ENCODE assay signal across 8 cellular contexts in genomic region chr11:47348859-47349258, GRCh38. TPM values are rescaled to one million over a fixed set of nuclear protein-coding genes. Genes with fewer than 3 reads are reported as not detected.
A peak's percentile ranks its signal among the peaks of the same experiment; 100 is the strongest.
DNase-seq lines count a peak whose midpoint lies in the region; ATAC-seq, FAIRE-seq and TF ChIP-seq lines count a peak whose summit lies in the region.

No MANE protein-coding gene starts in this region.

- no peak for TF ChIP-seq EP300 in GM12878 (IDR thresholded peaks at IDR 0.05; ENCODE audit: borderline replicate concordance in 1 of 2, control insufficient read depth in 1 of 2, low read depth in 2 of 2, low read length in 2 of 2)

- RAD21 ChIA-PET in GM12878 (lab: Charles Lee; ENCODE audit: unreplicated experiment): no interaction called here

- H3K9me3 ChIP-seq in breast epithelium (no peaks in the 10 kb centered on the region), GM12878 (replicated peaks; ENCODE audit: control insufficient read depth, insufficient read depth, low read length) (no peaks in the 10 kb centered on the region)

- CTCF ChIA-PET in MCF 10A (lab: Yijun Ruan, JAX) (interaction anchor here (0.8 kb wide), 1 partner anchor 45 kb away, joined by 3 read pairs; no protein-coding TSS in a partner anchor), GM12878 (lab: Yijun Ruan, JAX) (interaction anchor here (0.6 to 1.5 kb wide), 4 partner anchors 28 to 171 kb away, joined by 3 read pairs; no protein-coding TSS in a partner anchor)

- H3K4me2 ChIP-seq in GM12878 (ENCODE audit: control insufficient read depth, insufficient read depth): no peak overlapping the region

- DNase-seq in MCF 10A (ENCODE audit: unreplicated experiment) (peak; percentile 47), breast epithelium (ENCODE audit: low spot score in 2 of 2) (no peak), NCI-H1694 treated with DMSO at 0.1 percent for 48 hours (lab: John Stamatoyannopoulos, UW) (peak; percentile 23), GM12878 (ENCODE audit: low read depth, low spot score) (no peak), retinal pigment epithelial cell (ENCODE audit: low read depth) (no peak), iPS-NIHi11 (ENCODE audit: low spot score) (no peak), occipital lobe (lab: John Stamatoyannopoulos, UW) (no peak)
- DNase-seq in natural killer cell treated with Interleukin-12 subunit alpha and Interleukin-12 subunit beta and Interleukin-15 and Interleukin-18, amount 100 ng/mL, for 72 hours (ENCODE audit: low spot score): no peak

- no peaks in the 10 kb centered on the region for H3K4me1 Mint-ChIP-seq in MCF 10A (ENCODE audit: insufficient read depth, unreplicated experiment)
- no peaks in the 10 kb centered on the region for H3K4me1 Mint-ChIP-seq in natural killer cell treated with Interleukin-12 subunit alpha and Interleukin-12 subunit beta and Interleukin-15 and Interleukin-18, amount 100 ng/mL, for 72 hours (ENCODE audit: low read depth in 2 of 2)

- H3K4me3 ChIP-seq in breast epithelium: no peak overlapping the region
- no peak overlapping the region for H3K4me3 ChIP-seq in GM12878
- H3K4me3 ChIP-seq in retinal pigment epithelial cell (ENCODE audit: low read length): no peak overlapping the region

- H3K9ac ChIP-seq in GM12878 (ENCODE audit: control insufficient read depth, insufficient read depth, low read length): no peak overlapping the region

- no peaks in the 10 kb centered on the region for H3K79me2 ChIP-seq in GM12878 (ENCODE audit: control insufficient read depth, insufficient read depth, low read length)

- peak; percentile 55 for TF ChIP-seq RAD21 in GM12878 (IDR thresholded peaks at IDR 0.05; ENCODE audit: insufficient read depth, low read depth, low read length)

- TF ChIP-seq CTCF in MCF 10A (IDR thresholded peaks at IDR 0.05; ENCODE audit: unreplicated experiment): peak; percentile 9
- no peak for TF ChIP-seq CTCF in breast epithelium (IDR thresholded peaks at IDR 0.05)
- TF ChIP-seq CTCF in GM12878 (IDR thresholded peaks at IDR 0.05 in 2 of 3, conservative IDR thresholded peaks at IDR 0.05 in 1 of 3; ENCODE audit: control insufficient read depth in 2 of 3, extremely low read depth in 1 of 3, insufficient read depth in 1 of 3, low read depth in 3 of 3, low read length in 3 of 3): peak; percentile 25 to 36 (median 30); a peak in 3 of 6 replicates
- TF ChIP-seq CTCF in retinal pigment epithelial cell (conservative IDR thresholded peaks at IDR 0.05; ENCODE audit: low read depth, low read length): peak; percentile 36

- no peaks in the 10 kb centered on the region for H3K4me1 ChIP-seq in breast epithelium
- no peaks in the 10 kb centered on the region for H3K4me1 ChIP-seq in GM12878 (ENCODE audit: control insufficient read depth, insufficient read depth, low read length)

- POLR2A ChIA-PET in MCF 10A (lab: Yijun Ruan, JAX): no interaction called here
- POLR2A ChIA-PET in GM12878 (lab: Charles Lee): no interaction called here

- WGBS in GM12878 (ENCODE audit: insufficient coverage, insufficient replicate concordance, low lambda C conversion rate, missing lambda C conversion rate): 49% methylated on average over 7 of the region's 8 CpGs

- H2AFZ ChIP-seq in GM12878 (ENCODE audit: control insufficient read depth, low read depth, low read length): no peak overlapping the region

- no peaks in the 10 kb centered on the region for H4K20me1 ChIP-seq in GM12878 (ENCODE audit: control insufficient read depth, insufficient read depth)

- no peak overlapping the region for H3K4me3 Mint-ChIP-seq in MCF 10A (ENCODE audit: unreplicated experiment)
- H3K4me3 Mint-ChIP-seq in natural killer cell treated with Interleukin-12 subunit alpha and Interleukin-12 subunit beta and Interleukin-15 and Interleukin-18, amount 100 ng/mL, for 72 hours: no peak overlapping the region

- H3K36me3 ChIP-seq in breast epithelium: no peaks in the 10 kb centered on the region
- H3K36me3 ChIP-seq in GM12878 (ENCODE audit: control insufficient read depth in 2 of 2, insufficient read depth in 2 of 2, low read length in 1 of 2): no peaks in the 10 kb centered on the region

- no TSS peak for BruUV-seq in MCF 10A (replicated peaks; lab: Mats Ljungman, UMichigan)
- no TSS peak for BruUV-seq in GM12878 (replicated peaks; lab: Mats Ljungman, UMichigan)

- no peak overlapping the region for H3K27ac Mint-ChIP-seq in MCF 10A (ENCODE audit: low read depth, unreplicated experiment)
- no peak overlapping the region for H3K27ac Mint-ChIP-seq in natural killer cell treated with Interleukin-12 subunit alpha and Interleukin-12 subunit beta and Interleukin-15 and Interleukin-18, amount 100 ng/mL, for 72 hours

- intact Hi-C loops in MCF 10A (cut with micrococcal nuclease) (loop anchor here (2.0 kb wide), 1 partner anchor 90 kb away; no protein-coding TSS in a partner anchor), breast epithelium (cut with DNase I; ENCODE audit: low total_unique reads) (no loop called here), GM12878 (cut with micrococcal nuclease; ENCODE audit: unreplicated experiment) (loop anchor here (5.0 kb wide), 1 partner anchor 172 kb away; the partner anchor contains the start of gene ARFGAP2)

- FAIRE-seq in GM12878 (lab: Jason Lieb, UNC): no peak

- no peaks in the 10 kb centered on the region for H3K27me3 Mint-ChIP-seq in MCF 10A (ENCODE audit: insufficient read depth, unreplicated experiment)
- H3K27me3 Mint-ChIP-seq in natural killer cell treated with Interleukin-12 subunit alpha and Interleukin-12 subunit beta and Interleukin-15 and Interleukin-18, amount 100 ng/mL, for 72 hours: no peaks in the 10 kb centered on the region

- H3K9me3 Mint-ChIP-seq in MCF 10A (ENCODE audit: unreplicated experiment): no peaks in the 10 kb centered on the region
- H3K9me3 Mint-ChIP-seq in natural killer cell treated with Interleukin-12 subunit alpha and Interleukin-12 subunit beta and Interleukin-15 and Interleukin-18, amount 100 ng/mL, for 72 hours: no peaks in the 10 kb centered on the region

- SMC1A ChIA-PET in GM12878 (lab: Charles Lee; ENCODE audit: uncharacterized antibody, unreplicated experiment): interaction anchor here (0.5 to 1.0 kb wide), 2 partner anchors 19 to 64 kb away, joined by 3 read pairs; no protein-coding TSS in a partner anchor

- no peaks in the 10 kb centered on the region for H3K36me3 Mint-ChIP-seq in MCF 10A (ENCODE audit: insufficient read depth, unreplicated experiment)
- no peaks in the 10 kb centered on the region for H3K36me3 Mint-ChIP-seq in natural killer cell treated with Interleukin-12 subunit alpha and Interleukin-12 subunit beta and Interleukin-15 and Interleukin-18, amount 100 ng/mL, for 72 hours

- in situ Hi-C loops in GM12878 (cut with MboI): no loop called here

- TF ChIP-seq POLR2A in breast epithelium (IDR thresholded peaks at IDR 0.05): no peak
- TF ChIP-seq POLR2A in GM12878 (IDR thresholded peaks at IDR 0.05; ENCODE audit: low read depth, low read length): no peak

- H3K27ac ChIP-seq in breast epithelium (no peak overlapping the region), GM12878 (ENCODE audit: control insufficient read depth, insufficient read depth) (no peak overlapping the region)

- H3K27me3 ChIP-seq in breast epithelium (no peaks in the 10 kb centered on the region), GM12878 (replicated peaks in 1 of 2; ENCODE audit: control insufficient read depth in 2 of 2, insufficient read depth in 2 of 2, low read length in 1 of 2) (no peaks in the 10 kb centered on the region; a peak in 1 of 4 replicates)

- peak; percentile 66 for ATAC-seq in GM12878
- no peak for ATAC-seq in natural killer cell treated with Interleukin-12 subunit alpha and Interleukin-12 subunit beta and Interleukin-15 and Interleukin-18, amount 100 ng/mL, for 72 hours

RNA-seq across cellular contexts. Expression of gene MYBPC3, which starts 3.6 kb away (rescaled TPM):
- total RNA-seq in MCF 10A (2022): not detected in 2 replicates
- under 1 TPM in 2 of 3 donors, not detected in 1; under 0.01 TPM for total RNA-seq in breast epithelium
- total RNA-seq in GM12878 (2013; cell fraction: nucleolus; rRNA removed): not detected in 2 replicates
- total RNA-seq in GM12878 (2014; rRNA removed): 0.05 TPM in 1 of 2 replicates, not detected in the other
- total RNA-seq in GM12878 (2014; rRNA removed; fragmentation: Illumina TruSeq; extraction: Trizol): not detected in 2 replicates
- not detected in 2 replicates for total RNA-seq in GM12878 (2021)
- not detected for polyA plus RNA-seq in GM12878 (2011; ENCODE audit: low read depth)
- 0.03 TPM in 1 of 2 replicates, not detected in the other for polyA plus RNA-seq in GM12878 (2011; rRNA removed)
- polyA plus RNA-seq in GM12878 (2011; cell fraction: cytosol; rRNA removed): 0.05 and 0.06 TPM in 2 replicates
- polyA plus RNA-seq in GM12878 (2011; cell fraction: nucleus; rRNA removed): 0.16 and 0.30 TPM in 2 replicates
- polyA plus RNA-seq in GM12878 (2012): 0.04 and 0.08 TPM in 2 replicates
- polyA plus RNA-seq in GM12878 (2014; fragmentation: Illumina TruSeq; extraction: Trizol): 0.03 TPM in 1 of 2 replicates, not detected in the other
- polyA plus RNA-seq in GM12878 (2014; fragmentation: Nextera tagmentation; extraction: Ambion mirVana): not detected
- 0.06 TPM in 1 of 2 replicates, not detected in the other for polyA plus RNA-seq in GM12878 (2014; rRNA removed)
- polyA plus RNA-seq in GM12878 (2016; fragmentation: Nextera tagmentation; extraction: Ambion mirVana): under 1 TPM in 1 of 2 experiments, not detected in 1; 0.08 TPM
- polyA minus RNA-seq in GM12878 (2011; rRNA and poly(A)+ RNA removed): 0.05 TPM in 1 of 2 replicates, not detected in the other
- not detected in 2 replicates for polyA minus RNA-seq in GM12878 (2011; cell fraction: cytosol; rRNA and poly(A)+ RNA removed)
- not detected in 2 replicates for polyA minus RNA-seq in GM12878 (2011; cell fraction: nucleus; rRNA and poly(A)+ RNA removed)
- total RNA-seq in natural killer cell treated with Interleukin-12 subunit alpha and Interleukin-12 subunit beta and Interleukin-15 and Interleukin-18, amount 100 ng/mL, for 72 hours: not detected
- total RNA-seq in occipital lobe: not detected

RNA-seq across cellular contexts. Expression of gene SPI1, which starts 29.5 kb away (rescaled TPM):
- not detected in 2 replicates for total RNA-seq in MCF 10A (2022)
- total RNA-seq in breast epithelium: 10 to 100 TPM; 12.5 to 34.9 (median 15.2) TPM
- total RNA-seq in GM12878 (2013; cell fraction: nucleolus; rRNA removed): 8.7 and 10.3 TPM in 2 replicates
- total RNA-seq in GM12878 (2014; rRNA removed): 19.9 and 25.9 TPM in 2 replicates
- 5.9 and 6.5 TPM in 2 replicates for total RNA-seq in GM12878 (2014; rRNA removed; fragmentation: Illumina TruSeq; extraction: Trizol)
- total RNA-seq in GM12878 (2021): 29.5 and 31.1 TPM in 2 replicates
- 7.3 TPM for polyA plus RNA-seq in GM12878 (2011; ENCODE audit: low read depth)
- polyA plus RNA-seq in GM12878 (2011; rRNA removed): 3.6 and 10.2 TPM in 2 replicates
- 13.4 and 15.8 TPM in 2 replicates for polyA plus RNA-seq in GM12878 (2011; cell fraction: cytosol; rRNA removed)
- 13.8 and 20.3 TPM in 2 replicates for polyA plus RNA-seq in GM12878 (2011; cell fraction: nucleus; rRNA removed)
- 26.5 and 28.6 TPM in 2 replicates for polyA plus RNA-seq in GM12878 (2012)
- polyA plus RNA-seq in GM12878 (2014; fragmentation: Illumina TruSeq; extraction: Trizol): 1.3 and 8.8 TPM in 2 replicates
- polyA plus RNA-seq in GM12878 (2014; fragmentation: Nextera tagmentation; extraction: Ambion mirVana): under 1 TPM; 0.05 to 0.08 TPM
- 24.5 and 30.2 TPM in 2 replicates for polyA plus RNA-seq in GM12878 (2014; rRNA removed)
- 10 to 100 TPM in 1 of 2 experiments, 1 to 10 TPM in 1; 9.2 to 15.0 TPM for polyA plus RNA-seq in GM12878 (2016; fragmentation: Nextera tagmentation; extraction: Ambion mirVana)
- 9.1 and 16.5 TPM in 2 replicates for polyA minus RNA-seq in GM12878 (2011; rRNA and poly(A)+ RNA removed)
- 7.7 and 13.2 TPM in 2 replicates for polyA minus RNA-seq in GM12878 (2011; cell fraction: cytosol; rRNA and poly(A)+ RNA removed)
- polyA minus RNA-seq in GM12878 (2011; cell fraction: nucleus; rRNA and poly(A)+ RNA removed): 4.6 and 9.6 TPM in 2 replicates
- total RNA-seq in natural killer cell treated with Interleukin-12 subunit alpha and Interleukin-12 subunit beta and Interleukin-15 and Interleukin-18, amount 100 ng/mL, for 72 hours: 1 to 10 TPM; 2.0 to 2.5 TPM
- 0.78 TPM for total RNA-seq in occipital lobe

RNA-seq across cellular contexts. Expression of gene SLC39A13, which starts 59.5 kb away (rescaled TPM):
- total RNA-seq in MCF 10A (2022) (56.2 and 56.5 TPM in 2 replicates), breast epithelium (10 to 100 TPM; 42.9 to 58.1 (median 52.8) TPM), GM12878 (2014; rRNA removed) (11.3 and 14.5 TPM in 2 replicates), GM12878 (2014; rRNA removed; fragmentation: Illumina TruSeq; extraction: Trizol) (3.3 and 3.6 TPM in 2 replicates), GM12878 (2021) (14.5 and 15.0 TPM in 2 replicates), occipital lobe (8.9 TPM)
- 7.2 and 9.7 TPM in 2 replicates for total RNA-seq in GM12878 (2013; cell fraction: nucleolus; rRNA removed)
- polyA plus RNA-seq in GM12878 (2011; ENCODE audit: low read depth): 3.5 TPM
- polyA plus RNA-seq in GM12878 (2011; rRNA removed) (2.0 and 4.2 TPM in 2 replicates), GM12878 (2014; fragmentation: Illumina TruSeq; extraction: Trizol) (2.1 and 3.2 TPM in 2 replicates), GM12878 (2014; fragmentation: Nextera tagmentation; extraction: Ambion mirVana) (under 1 TPM; 0.23 to 0.60 TPM), GM12878 (2014; rRNA removed) (19.8 and 20.4 TPM in 2 replicates), GM12878 (2016; fragmentation: Nextera tagmentation; extraction: Ambion mirVana) (1 to 10 TPM; 8.4 to 8.9 TPM)
- 6.3 and 12.0 TPM in 2 replicates for polyA plus RNA-seq in GM12878 (2011; cell fraction: cytosol; rRNA removed)
- polyA plus RNA-seq in GM12878 (2011; cell fraction: nucleus; rRNA removed): 51.1 and 51.6 TPM in 2 replicates
- polyA plus RNA-seq in GM12878 (2012): 11.0 and 11.1 TPM in 2 replicates
- 2.6 and 4.5 TPM in 2 replicates for polyA minus RNA-seq in GM12878 (2011; rRNA and poly(A)+ RNA removed)
- 2.3 and 2.4 TPM in 2 replicates for polyA minus RNA-seq in GM12878 (2011; cell fraction: cytosol; rRNA and poly(A)+ RNA removed)
- polyA minus RNA-seq in GM12878 (2011; cell fraction: nucleus; rRNA and poly(A)+ RNA removed): 4.6 and 7.7 TPM in 2 replicates
- total RNA-seq in natural killer cell treated with Interleukin-12 subunit alpha and Interleukin-12 subunit beta and Interleukin-15 and Interleukin-18, amount 100 ng/mL, for 72 hours: 10 to 100 TPM; 20.9 to 31.3 TPM

Comparison
In these comparisons a context has a peak if more than half of its experiments do, and no peak if none do; other contexts are left out.
1. DNase-seq: peak in MCF 10A (single experiment) and NCI-H1694 treated with DMSO at 0.1 percent for 48 hours (single experiment); none in breast epithelium (0 of 2), GM12878 (single experiment), retinal pigment epithelial cell (single experiment), natural killer cell treated with Interleukin-12 subunit alpha and Interleukin-12 subunit beta and Interleukin-15 and Interleukin-18, amount 100 ng/mL, for 72 hours (single experiment), iPS-NIHi11 (single experiment) and occipital lobe (single experiment).
2. CTCF ChIP-seq: peak in MCF 10A (single experiment), GM12878 (3 of 3) and retinal pigment epithelial cell (single experiment); none in breast epithelium (0 of 3).